In genomic region chr2:231548752-231549151, GRCh38 we compare ENCODE assay signal across 20 cellular contexts. TPM values are rescaled to one million over a fixed set of nuclear protein-coding genes. Genes with fewer than 3 reads are reported as not detected.
A peak's percentile ranks its signal among the peaks of the same experiment; 100 is the strongest.
DNase-seq lines count a peak whose midpoint lies in the region; ATAC-seq, FAIRE-seq and TF ChIP-seq lines count a peak whose summit lies in the region.
"Had no signal": no experiment of that assay in that cellular context is flagged by ENCODE, and none has a peak within 500 bp of the region (broad histone marks: within the 10 kb centered on the region; RNA-seq: fewer than 3 reads in every experiment).

No MANE protein-coding gene starts in this region.

- TF ChIP-seq CTCF in activated CD8-positive, alpha-beta T cell treated with anti-CD3 and anti-CD28 coated beads for 36 hours (IDR thresholded peaks at IDR 0.05): no peak

- H3K27me3 Mint-ChIP-seq in activated CD8-positive, alpha-beta T cell treated with anti-CD3 and anti-CD28 coated beads, Interleukin-2, amount 10 ng/mL, durations not matched to agents 7 days and 5 days (ENCODE audit: low read depth): peaks cover 12% of the 10 kb centered on the region
- H3K27me3 Mint-ChIP-seq in activated CD8-positive, alpha-beta T cell treated with anti-CD3 and anti-CD28 coated beads for 36 hours: no peaks in the 10 kb centered on the region
- no peaks in the 10 kb centered on the region for H3K27me3 Mint-ChIP-seq in effector memory CD8-positive, alpha-beta T cell

- no peak for ATAC-seq in activated CD8-positive, alpha-beta T cell treated with anti-CD3 and anti-CD28 coated beads, Interleukin-2, amount 10 ng/mL, durations not matched to agents 7 days and 5 days
- no peak for ATAC-seq in activated CD8-positive, alpha-beta T cell treated with anti-CD3 and anti-CD28 coated beads for 36 hours
- ATAC-seq in effector memory CD8-positive, alpha-beta T cell (replicated peaks): no peak
- ATAC-seq in stimulated activated effector memory CD8-positive, alpha-beta T cell treated with anti-CD3 and anti-CD28 coated beads, Interleukin-12 subunit alpha, Interleukin-12 subunit beta, amount 100 ng/mL, for 72 hours: no peak
- ATAC-seq in activated CD4-positive, CD25-positive, alpha-beta regulatory T cell treated with anti-CD3 and anti-CD28 coated beads, Interleukin-2, amount 50 U/mL, for 24 hours: no peak
- ATAC-seq: PC-3 had no signal

- no peak for DNase-seq in activated CD8-positive, alpha-beta T cell treated with anti-CD3 and anti-CD28 coated beads, Interleukin-2, amount 10 ng/mL, durations not matched to agents 7 days and 5 days
- DNase-seq in activated CD8-positive, alpha-beta T cell treated with anti-CD3 and anti-CD28 coated beads for 36 hours: no peak
- no peak for DNase-seq in GM12892 (ENCODE audit: insufficient read length)
- no peak for DNase-seq in effector memory CD8-positive, alpha-beta T cell
- DNase-seq in stimulated activated effector memory CD8-positive, alpha-beta T cell treated with anti-CD3 and anti-CD28 coated beads, Interleukin-12 subunit alpha, Interleukin-12 subunit beta, amount 100 ng/mL, for 72 hours (ENCODE audit: low spot score in 2 of 2): no peak
- no peak for DNase-seq in GM19240 (ENCODE audit: insufficient read length, low spot score)
- no peak for DNase-seq in NCI-H1436 treated with DMSO at 0.1 percent for 48 hours (lab: John Stamatoyannopoulos, UW)
- DNase-seq: Calu3; CD4-positive, CD25-positive, alpha-beta regulatory T cell; DMS53; H9; Kasumi-1; NCI-H2029; NCI-H2171 treated with DMSO at 0.1 percent for 48 hours; NCI-H510A treated with DMSO at 0.1 percent for 48 hours; NCI-H82; PC-3 had no signal

- H3K4me1 Mint-ChIP-seq in activated CD8-positive, alpha-beta T cell treated with anti-CD3 and anti-CD28 coated beads, Interleukin-2, amount 10 ng/mL, durations not matched to agents 7 days and 5 days (ENCODE audit: low read depth): peaks cover 41% of the 10 kb centered on the region
- H3K4me1 Mint-ChIP-seq in activated CD8-positive, alpha-beta T cell treated with anti-CD3 and anti-CD28 coated beads for 36 hours (ENCODE audit: low read depth): peaks cover 19% of the 10 kb centered on the region
- peaks cover 42 to 53% of the 10 kb centered on the region in 2 donors for H3K4me1 Mint-ChIP-seq in effector memory CD8-positive, alpha-beta T cell (ENCODE audit: low read depth in 2 of 2)
- H3K4me1 Mint-ChIP-seq in stimulated activated effector memory CD8-positive, alpha-beta T cell treated with anti-CD3 and anti-CD28 coated beads, Interleukin-12 subunit alpha, Interleukin-12 subunit beta, amount 100 ng/mL, for 72 hours: peaks cover 43% of the 10 kb centered on the region
- H3K4me1 Mint-ChIP-seq: H9 had no signal

- CTCF ChIA-PET in activated CD8-positive, alpha-beta T cell treated with anti-CD3 and anti-CD28 coated beads, Interleukin-2, amount 10 ng/mL, durations not matched to agents 7 days and 5 days (lab: Charles Lee): interaction anchor here (1.5 to 4.3 kb wide), 5 partner anchors 8 to 53 kb away, joined by 5 to 23 read pairs (median 6); no protein-coding TSS in a partner anchor
- CTCF ChIA-PET in activated CD8-positive, alpha-beta T cell treated with anti-CD3 and anti-CD28 coated beads for 36 hours (lab: Charles Lee): interaction anchor here (1.5 kb wide), 1 partner anchor 9 kb away, joined by 3 read pairs; no protein-coding TSS in a partner anchor

- POLR2A ChIA-PET in activated CD8-positive, alpha-beta T cell treated with anti-CD3 and anti-CD28 coated beads, Interleukin-2, amount 10 ng/mL, durations not matched to agents 7 days and 5 days (lab: Charles Lee): no interaction called here
- POLR2A ChIA-PET in activated CD8-positive, alpha-beta T cell treated with anti-CD3 and anti-CD28 coated beads for 36 hours (lab: Charles Lee): no interaction called here

- TF ChIP-seq POLR2A in GM12892 (IDR thresholded peaks at IDR 0.05; ENCODE audit: low read depth, low read length): no peak

- peak; percentile 48 for FAIRE-seq in GM12892 (lab: Jason Lieb, UNC)
- FAIRE-seq: A204.1 had no signal

- no peak overlapping the region for H3K4me3 Mint-ChIP-seq in activated CD8-positive, alpha-beta T cell treated with anti-CD3 and anti-CD28 coated beads, Interleukin-2, amount 10 ng/mL, durations not matched to agents 7 days and 5 days
- H3K4me3 Mint-ChIP-seq in activated CD8-positive, alpha-beta T cell treated with anti-CD3 and anti-CD28 coated beads for 36 hours: no peak overlapping the region
- peak overlapping the region; percentile 1 to 9 for H3K4me3 Mint-ChIP-seq in effector memory CD8-positive, alpha-beta T cell
- no peak overlapping the region for H3K4me3 Mint-ChIP-seq in stimulated activated effector memory CD8-positive, alpha-beta T cell treated with anti-CD3 and anti-CD28 coated beads, Interleukin-12 subunit alpha, Interleukin-12 subunit beta, amount 100 ng/mL, for 72 hours
- H3K4me3 Mint-ChIP-seq: H9 had no signal

- peaks cover 27% of the 10 kb centered on the region for H3K36me3 Mint-ChIP-seq in activated CD8-positive, alpha-beta T cell treated with anti-CD3 and anti-CD28 coated beads, Interleukin-2, amount 10 ng/mL, durations not matched to agents 7 days and 5 days (ENCODE audit: low read depth)
- peaks cover 8% of the 10 kb centered on the region for H3K36me3 Mint-ChIP-seq in activated CD8-positive, alpha-beta T cell treated with anti-CD3 and anti-CD28 coated beads for 36 hours (ENCODE audit: low read depth)
- H3K36me3 Mint-ChIP-seq in effector memory CD8-positive, alpha-beta T cell (ENCODE audit: insufficient read depth): peaks cover 4% of the 10 kb centered on the region
- H3K36me3 Mint-ChIP-seq in stimulated activated effector memory CD8-positive, alpha-beta T cell treated with anti-CD3 and anti-CD28 coated beads, Interleukin-12 subunit alpha, Interleukin-12 subunit beta, amount 100 ng/mL, for 72 hours: peaks cover 18% of the 10 kb centered on the region

- H3K27ac Mint-ChIP-seq in activated CD8-positive, alpha-beta T cell treated with anti-CD3 and anti-CD28 coated beads, Interleukin-2, amount 10 ng/mL, durations not matched to agents 7 days and 5 days: peak overlapping the region; percentile 28
- no peak overlapping the region for H3K27ac Mint-ChIP-seq in activated CD8-positive, alpha-beta T cell treated with anti-CD3 and anti-CD28 coated beads for 36 hours
- peak overlapping the region; percentile 9 to 88 for H3K27ac Mint-ChIP-seq in effector memory CD8-positive, alpha-beta T cell
- H3K27ac Mint-ChIP-seq in stimulated activated effector memory CD8-positive, alpha-beta T cell treated with anti-CD3 and anti-CD28 coated beads, Interleukin-12 subunit alpha, Interleukin-12 subunit beta, amount 100 ng/mL, for 72 hours: peak overlapping the region; percentile 51
- H3K27ac Mint-ChIP-seq: CD4-positive, CD25-positive, alpha-beta regulatory T cell; H9 had no signal

- peaks cover 19% of the 10 kb centered on the region for H3K9me3 Mint-ChIP-seq in activated CD8-positive, alpha-beta T cell treated with anti-CD3 and anti-CD28 coated beads, Interleukin-2, amount 10 ng/mL, durations not matched to agents 7 days and 5 days (ENCODE audit: insufficient read depth)
- peaks cover 13% of the 10 kb centered on the region for H3K9me3 Mint-ChIP-seq in activated CD8-positive, alpha-beta T cell treated with anti-CD3 and anti-CD28 coated beads for 36 hours
- H3K9me3 Mint-ChIP-seq in effector memory CD8-positive, alpha-beta T cell: peaks cover 6 to 14% of the 10 kb centered on the region in 2 donors
- H3K9me3 Mint-ChIP-seq in stimulated activated effector memory CD8-positive, alpha-beta T cell treated with anti-CD3 and anti-CD28 coated beads, Interleukin-12 subunit alpha, Interleukin-12 subunit beta, amount 100 ng/mL, for 72 hours: peaks cover 13% of the 10 kb centered on the region

- intact Hi-C loops in activated CD8-positive, alpha-beta T cell treated with anti-CD3 and anti-CD28 coated beads for 36 hours (cut with micrococcal nuclease): no loop called here

RNA-seq across cellular contexts. Expression of gene NMUR1, which starts 18.5 kb away (rescaled TPM):
- under 1 TPM; 0.95 to 0.99 TPM for total RNA-seq in activated CD8-positive, alpha-beta T cell treated with anti-CD3 and anti-CD28 coated beads, Interleukin-2, amount 10 ng/mL, durations not matched to agents 7 days and 5 days
- total RNA-seq in activated CD8-positive, alpha-beta T cell treated with anti-CD3 and anti-CD28 coated beads for 36 hours: under 1 TPM in 1 of 2 experiments, not detected in 1; 0.09 TPM
- 0.19 TPM for polyA plus RNA-seq in GM12892 (2012; ENCODE audit: missing spikeins)
- total RNA-seq: Calu3, PC-3 had no signal

RNA-seq across cellular contexts. Expression of gene TEX44, which starts 43.9 kb away (rescaled TPM):
- not detected for total RNA-seq in activated CD8-positive, alpha-beta T cell treated with anti-CD3 and anti-CD28 coated beads, Interleukin-2, amount 10 ng/mL, durations not matched to agents 7 days and 5 days
- total RNA-seq in activated CD8-positive, alpha-beta T cell treated with anti-CD3 and anti-CD28 coated beads for 36 hours: not detected
- polyA plus RNA-seq in GM12892 (2012; ENCODE audit: missing spikeins): not detected
- total RNA-seq: Calu3; CD4-positive, CD25-positive, alpha-beta regulatory T cell; H9; PC-3; SK-MEL-5 had no signal
- polyA plus RNA-seq: CD4-positive, CD25-positive, alpha-beta regulatory T cell had no signal

Comparison
In these comparisons a context has a peak if more than half of its experiments do, and no peak if none do; other contexts are left out.
1. H3K4me3 Mint-ChIP-seq: peak in effector memory CD8-positive, alpha-beta T cell (2 of 2); none in activated CD8-positive, alpha-beta T cell treated with anti-CD3 and anti-CD28 coated beads, Interleukin-2, amount 10 ng/mL, durations not matched to agents 7 days and 5 days (single experiment), activated CD8-positive, alpha-beta T cell treated with anti-CD3 and anti-CD28 coated beads for 36 hours (single experiment) and stimulated activated effector memory CD8-positive, alpha-beta T cell treated with anti-CD3 and anti-CD28 coated beads, Interleukin-12 subunit alpha, Interleukin-12 subunit beta, amount 100 ng/mL, for 72 hours (single experiment).